ENCODE assay signal across 31 cellular contexts in the genomic region with DNA sequence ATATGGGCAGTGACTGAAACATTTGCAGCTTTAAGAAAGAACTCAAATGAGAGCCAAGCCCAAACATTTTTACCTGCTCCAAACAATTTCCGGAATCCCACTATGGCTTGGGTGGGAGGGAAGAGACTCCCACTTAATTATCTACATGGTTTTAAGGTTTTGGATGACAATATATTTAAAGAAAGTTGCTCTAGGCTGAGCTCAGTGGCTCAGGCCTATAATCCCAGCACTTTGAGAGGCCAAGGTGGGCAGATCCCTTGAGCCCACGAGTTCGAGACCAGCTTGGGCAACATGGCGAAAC. TPM values are rescaled to one million over a fixed set of nuclear protein-coding genes. Genes with fewer than 3 reads are reported as not detected.
"Had no signal": no experiment of that assay in that cellular context is flagged by ENCODE, and none has a peak within 500 bp of the region (broad histone marks: within the 10 kb centered on the region; RNA-seq: fewer than 3 reads in every experiment).

No MANE protein-coding gene starts in this region.

- H3K9me3 ChIP-seq: colonic mucosa, esophagus muscularis mucosa, gastroesophageal sphincter, heart left ventricle, lower lobe of right lung, prostate gland, right atrium auricular region, suprapubic skin, transverse colon, vagina had no signal

- ATAC-seq: foreskin keratinocyte; gastroesophageal sphincter; heart left ventricle; left ventricle myocardium superior; lower lobe of right lung; naive thymus-derived CD4-positive, alpha-beta T cell; sciatic nerve had no signal

- H3K4me1 Mint-ChIP-seq: immature natural killer cell, memory B cell, nephron, neural progenitor cell had no signal

- H3K27me3 Mint-ChIP-seq: memory B cell had no signal

- H3K4me3 ChIP-seq: colonic mucosa, esophagus muscularis mucosa, gastroesophageal sphincter, heart left ventricle, hepatocyte, lower lobe of right lung, neural progenitor cell, prostate gland, right atrium auricular region, smooth muscle cell, suprapubic skin, transverse colon, vagina had no signal

- H3K27me3 ChIP-seq: colonic mucosa, esophagus muscularis mucosa, foreskin keratinocyte, gastroesophageal sphincter, heart left ventricle, hepatocyte, neural progenitor cell, right atrium auricular region, suprapubic skin, transverse colon, vagina had no signal

- H3K9me3 Mint-ChIP-seq: dendritic cell treated with granulocyte-macrophage colony-stimulating factor and Interleukin-4, amounts not matched to agents 40 ng/mL and 50 ng/mL, for 4 days; immature natural killer cell; memory B cell; naive thymus-derived CD4-positive, alpha-beta T cell; nephron; neural progenitor cell; stimulated activated naive CD8-positive, alpha-beta T cell treated with anti-CD3 and anti-CD28 coated beads, Interleukin-15, amount 100 ng/mL, for 72 hours had no signal

- H3K9ac ChIP-seq: neural progenitor cell, parathyroid adenoma had no signal

- H3K36me3 Mint-ChIP-seq: immature natural killer cell; memory B cell; naive thymus-derived CD4-positive, alpha-beta T cell; neural progenitor cell had no signal

- H3K27ac Mint-ChIP-seq: endodermal cell; immature natural killer cell; memory B cell; naive thymus-derived CD4-positive, alpha-beta T cell; nephron; neural progenitor cell had no signal

- H3K79me2 ChIP-seq: hepatocyte, parathyroid adenoma had no signal

- H3K4me2 ChIP-seq: hepatocyte, neural progenitor cell, smooth muscle cell had no signal

- H3K36me3 ChIP-seq: colonic mucosa, esophagus muscularis mucosa, gastroesophageal sphincter, heart left ventricle, lower lobe of right lung, neural progenitor cell, prostate gland, right atrium auricular region, suprapubic skin, transverse colon, vagina had no signal

- H3K4me3 Mint-ChIP-seq: dendritic cell treated with granulocyte-macrophage colony-stimulating factor and Interleukin-4, amounts not matched to agents 40 ng/mL and 50 ng/mL, for 4 days; endodermal cell; immature natural killer cell; memory B cell; naive thymus-derived CD4-positive, alpha-beta T cell; nephron; neural progenitor cell had no signal

- DNase-seq: colonic mucosa; effector CD8-positive, alpha-beta T cell; endodermal cell; foreskin keratinocyte; heart left ventricle; immature natural killer cell; left ventricle myocardium superior; lower lobe of right lung; midbrain; naive thymus-derived CD4-positive, alpha-beta T cell; stimulated activated CD4-positive, alpha-beta T cell treated with anti-CD3 and anti-CD28 coated beads, Interleukin-12 subunit alpha, Interleukin-12 subunit beta, amount 100 ng/mL, for 4 hours; stimulated activated CD4-positive, alpha-beta T cell treated with anti-CD3 and anti-CD28 coated beads, Interleukin-1b, Interleukin-23, amount 100 ng/mL, for 48 hours; stimulated activated CD4-positive, alpha-beta T cell treated with anti-CD3 and anti-CD28 coated beads, Interleukin-4, amount 100 ng/mL, for 1 hour; stimulated activated CD8-positive, alpha-beta memory T cell treated with anti-CD3 and anti-CD28 coated beads, Interleukin-4, amount 100 ng/mL, for 48 hours; stimulated activated naive CD4-positive, alpha-beta T cell; stimulated activated naive CD8-positive, alpha-beta T cell treated with anti-CD3 and anti-CD28 coated beads, Interleukin-15, amount 100 ng/mL, for 72 hours; transverse colon had no signal

- H2AFZ ChIP-seq: hepatocyte, parathyroid adenoma had no signal

- H3K27ac ChIP-seq: colonic mucosa, esophagus muscularis mucosa, foreskin keratinocyte, gastroesophageal sphincter, heart left ventricle, hepatocyte, lower lobe of right lung, neural progenitor cell, parathyroid adenoma, prostate gland, right atrium auricular region, suprapubic skin, transverse colon, vagina had no signal

- H3K4me1 ChIP-seq: colonic mucosa, esophagus muscularis mucosa, foreskin keratinocyte, gastroesophageal sphincter, heart left ventricle, lower lobe of right lung, neural progenitor cell, parathyroid adenoma, prostate gland, right atrium auricular region, suprapubic skin, transverse colon, vagina had no signal

RNA-seq across cellular contexts. Expression of gene AKAP12, which starts 9.5 kb away (rescaled TPM):
- polyA plus RNA-seq: naive thymus-derived CD4-positive, alpha-beta T cell had no signal
